Comparison of ENCODE assay signal across 19 cellular contexts in genomic region chr2:238510911-238511613, GRCh38.
A peak's percentile ranks its signal among the peaks of the same experiment; 100 is the strongest.
DNase-seq lines count a peak whose midpoint lies in the region; ATAC-seq, FAIRE-seq and TF ChIP-seq lines count a peak whose summit lies in the region.
"Had no signal": no experiment of that assay in that cellular context is flagged by ENCODE, and none has a peak within 500 bp of the region (broad histone marks: within the 10 kb centered on the region; RNA-seq: fewer than 3 reads in every experiment).

No MANE protein-coding gene starts in this region.

- H3K9ac ChIP-seq in neural progenitor cell, result no peak overlapping the region
- H3K9ac ChIP-seq: BLaER1 treated with 17β-estradiol and CSF1 and Interleukin-3, amounts not matched to agents 10 nM and 100 nM had no signal

- no peaks in the 10 kb centered on the region for H4K20me1 ChIP-seq in neural progenitor cell (ENCODE audit: low read depth)
- H4K20me1 ChIP-seq: BLaER1 treated with 17β-estradiol and CSF1 and Interleukin-3, amounts not matched to agents 10 nM and 100 nM had no signal

- H3K36me3 ChIP-seq in left ventricle myocardium inferior (no peaks in the 10 kb centered on the region), Peyer's patch (no peaks in the 10 kb centered on the region), neural progenitor cell (no peaks in the 10 kb centered on the region)
- H3K36me3 ChIP-seq: BLaER1 treated with 17β-estradiol and CSF1 and Interleukin-3, amounts not matched to agents 10 nM and 100 nM had no signal

- peaks cover 4% of the 10 kb centered on the region for H3K9me3 Mint-ChIP-seq in neural progenitor cell

- no peak for TF ChIP-seq POLR2A in Peyer's patch (IDR thresholded peaks at IDR 0.05)

- no peaks in the 10 kb centered on the region for H3K36me3 Mint-ChIP-seq in neural progenitor cell
- H3K36me3 Mint-ChIP-seq: CD8-positive, alpha-beta T cell had no signal

- H3K27me3 ChIP-seq in left ventricle myocardium inferior (ENCODE audit: low read depth) (peaks cover 50% of the 10 kb centered on the region), Peyer's patch (no peaks in the 10 kb centered on the region), neural progenitor cell (no peaks in the 10 kb centered on the region)
- H3K27me3 ChIP-seq: BLaER1 treated with 17β-estradiol and CSF1 and Interleukin-3, amounts not matched to agents 10 nM and 100 nM had no signal

- peaks cover 20% of the 10 kb centered on the region for H3K4me1 Mint-ChIP-seq in neural progenitor cell

- intact Hi-C loops in cardiac septum (cut with DNase I), result no loop called here
- intact Hi-C loops in left ventricle myocardium inferior (cut with micrococcal nuclease), result no loop called here

- DNase-seq in cardiac septum (ENCODE audit: low spot score), result peak; percentile 68
- DNase-seq in left ventricle myocardium inferior, result no peak
- peak in 2 of 3 donors; percentile 36 to 41 for DNase-seq in Peyer's patch
- DNase-seq in neural progenitor cell (ENCODE audit: low spot score), result no peak
- DNase-seq in GM19239 (ENCODE audit: insufficient read length, low spot score), result no peak
- DNase-seq: CD8-positive, alpha-beta T cell; EL; GOT3; Karpas-422; NCI-H1048; NCI-H187 treated with DMSO at 0.1 percent for 48 hours; NCI-H774; SHP77 had no signal

- no peaks in the 10 kb centered on the region for H3K79me2 ChIP-seq in neural progenitor cell (ENCODE audit: low read depth)

- peak overlapping the region; percentile 72 for H3K4me2 ChIP-seq in neural progenitor cell
- H3K4me2 ChIP-seq: BLaER1 treated with 17β-estradiol and CSF1 and Interleukin-3, amounts not matched to agents 10 nM and 100 nM had no signal

- no peak overlapping the region for H2AFZ ChIP-seq in neural progenitor cell (replicated peaks)

- H3K4me3 ChIP-seq in left ventricle myocardium inferior (no peak overlapping the region), Peyer's patch (no peak overlapping the region), neural progenitor cell (no peak overlapping the region)
- H3K4me3 ChIP-seq: BLaER1 treated with 17β-estradiol and CSF1 and Interleukin-3, amounts not matched to agents 10 nM and 100 nM; GM12878; SK-N-MC had no signal

- peaks cover 7% of the 10 kb centered on the region for H3K9me3 ChIP-seq in left ventricle myocardium inferior (replicated peaks)
- H3K9me3 ChIP-seq in Peyer's patch, result no peaks in the 10 kb centered on the region
- H3K9me3 ChIP-seq in neural progenitor cell (ENCODE audit: low read depth), result no peaks in the 10 kb centered on the region

- no peak overlapping the region for H3K27ac Mint-ChIP-seq in neural progenitor cell
- H3K27ac Mint-ChIP-seq: CD8-positive, alpha-beta T cell; IgD-negative memory B cell had no signal

- FAIRE-seq in GM19239 (lab: Jason Lieb, UNC), result no peak
- FAIRE-seq: GM12878 had no signal

- ATAC-seq in HG03039 (IDR thresholded peaks at IDR 0.05; ENCODE audit: unreplicated experiment) (no peak), GM18909 (IDR thresholded peaks at IDR 0.05; ENCODE audit: poor library complexity, unreplicated experiment) (no peak)
- ATAC-seq: CD8-positive, alpha-beta T cell; GM12878 had no signal

- H3F3A ChIP-seq in neural progenitor cell (ENCODE audit: low read depth), result peaks cover 28% of the 10 kb centered on the region

- H3K4me1 ChIP-seq in left ventricle myocardium inferior, result no peaks in the 10 kb centered on the region
- H3K4me1 ChIP-seq in Peyer's patch, result no peaks in the 10 kb centered on the region
- H3K4me1 ChIP-seq in neural progenitor cell, result peaks cover 36% of the 10 kb centered on the region

- TF ChIP-seq CTCF in left ventricle myocardium inferior (IDR thresholded peaks at IDR 0.05; ENCODE audit: borderline replicate concordance) (no peak), Peyer's patch (IDR thresholded peaks at IDR 0.05) (no peak), neural progenitor cell (IDR thresholded peaks at IDR 0.05) (no peak)

- H3K27me3 Mint-ChIP-seq in neural progenitor cell (ENCODE audit: insufficient read depth, low read depth), result peaks cover 9% of the 10 kb centered on the region

- H3K27ac ChIP-seq in left ventricle myocardium inferior (replicated peaks) (no peak overlapping the region), Peyer's patch (no peak overlapping the region), neural progenitor cell (no peak overlapping the region)
- H3K27ac ChIP-seq: BLaER1 treated with 17β-estradiol and CSF1 and Interleukin-3, amounts not matched to agents 10 nM and 100 nM; SK-N-MC had no signal

- H3K4me3 Mint-ChIP-seq in neural progenitor cell, result no peak overlapping the region
- H3K4me3 Mint-ChIP-seq: CD8-positive, alpha-beta T cell; IgD-negative memory B cell had no signal

Comparison
In these comparisons a context has a peak if more than half of its experiments do, and no peak if none do; other contexts are left out.
1. DNase-seq: peak in cardiac septum (single experiment) and Peyer's patch (2 of 3); none in left ventricle myocardium inferior (single experiment), neural progenitor cell (single experiment) and GM19239 (single experiment).